1 cellular context compared by ENCODE assay signal in genomic region chr1:30718636-30719405, GRCh38.
A peak's percentile ranks its signal among the peaks of the same experiment; 100 is the strongest.
TF ChIP-seq lines count a peak whose summit lies in the region.

No MANE protein-coding gene starts in this region.

TF ChIP-seq in HepG2, 621 proteins besides CTCF, POLR2A, EP300 and RAD21 (continued from another document and continues in another):
- TF ChIP-seq, protein P1, sequence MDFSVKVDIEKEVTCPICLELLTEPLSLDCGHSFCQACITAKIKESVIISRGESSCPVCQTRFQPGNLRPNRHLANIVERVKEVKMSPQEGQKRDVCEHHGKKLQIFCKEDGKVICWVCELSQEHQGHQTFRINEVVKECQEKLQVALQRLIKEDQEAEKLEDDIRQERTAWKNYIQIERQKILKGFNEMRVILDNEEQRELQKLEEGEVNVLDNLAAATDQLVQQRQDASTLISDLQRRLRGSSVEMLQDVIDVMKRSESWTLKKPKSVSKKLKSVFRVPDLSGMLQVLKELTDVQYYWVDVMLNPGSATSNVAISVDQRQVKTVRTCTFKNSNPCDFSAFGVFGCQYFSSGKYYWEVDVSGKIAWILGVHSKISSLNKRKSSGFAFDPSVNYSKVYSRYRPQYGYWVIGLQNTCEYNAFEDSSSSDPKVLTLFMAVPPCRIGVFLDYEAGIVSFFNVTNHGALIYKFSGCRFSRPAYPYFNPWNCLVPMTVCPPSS (IDR thresholded peaks at IDR 0.05) = no peak
- no peak for TF ChIP-seq MBNL3 (CRISPR knock-in tag; conservative IDR thresholded peaks at IDR 0.05)
- peak; percentile 82 for TF ChIP-seq ZMAT3 (CRISPR knock-in tag; conservative IDR thresholded peaks at IDR 0.05)
- TF ChIP-seq SNAPC2 (CRISPR knock-in tag; IDR thresholded peaks at IDR 0.05) = no peak
- TF ChIP-seq, protein P2, sequence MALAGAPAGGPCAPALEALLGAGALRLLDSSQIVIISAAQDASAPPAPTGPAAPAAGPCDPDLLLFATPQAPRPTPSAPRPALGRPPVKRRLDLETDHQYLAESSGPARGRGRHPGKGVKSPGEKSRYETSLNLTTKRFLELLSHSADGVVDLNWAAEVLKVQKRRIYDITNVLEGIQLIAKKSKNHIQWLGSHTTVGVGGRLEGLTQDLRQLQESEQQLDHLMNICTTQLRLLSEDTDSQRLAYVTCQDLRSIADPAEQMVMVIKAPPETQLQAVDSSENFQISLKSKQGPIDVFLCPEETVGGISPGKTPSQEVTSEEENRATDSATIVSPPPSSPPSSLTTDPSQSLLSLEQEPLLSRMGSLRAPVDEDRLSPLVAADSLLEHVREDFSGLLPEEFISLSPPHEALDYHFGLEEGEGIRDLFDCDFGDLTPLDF (CRISPR knock-in tag; IDR thresholded peaks at IDR 0.05) = 0 out of 2 replicates have a peak, but pooled peaks have one; percentile 27
- TF ChIP-seq ZGPAT (CRISPR knock-in tag; IDR thresholded peaks at IDR 0.05) = peak; percentile 70
- TF ChIP-seq ZBTB49 (CRISPR knock-in tag; IDR thresholded peaks at IDR 0.05; ENCODE audit: borderline replicate concordance) = 0 out of 2 replicates have a peak, but pooled peaks have one; percentile 55
- peak; percentile 58; the same call in 1 of the 2 replicates for TF ChIP-seq SALL2 (CRISPR knock-in tag; IDR thresholded peaks at IDR 0.05)
- TF ChIP-seq PRMT3 (CRISPR knock-in tag; IDR thresholded peaks at IDR 0.05; ENCODE audit: borderline replicate concordance, low read depth) = 0 out of 2 replicates have a peak, but pooled peaks have one; percentile 66
- TF ChIP-seq KLF16 (CRISPR knock-in tag; IDR thresholded peaks at IDR 0.05) = no peak
- TF ChIP-seq NFKBIZ (CRISPR knock-in tag; IDR thresholded peaks at IDR 0.05) = peak; percentile 53; the same call in 1 of the 2 replicates
- peak; percentile 89; the same call in 1 of the 2 replicates for TF ChIP-seq REL (CRISPR knock-in tag; conservative IDR thresholded peaks at IDR 0.05)
- TF ChIP-seq, protein P3, sequence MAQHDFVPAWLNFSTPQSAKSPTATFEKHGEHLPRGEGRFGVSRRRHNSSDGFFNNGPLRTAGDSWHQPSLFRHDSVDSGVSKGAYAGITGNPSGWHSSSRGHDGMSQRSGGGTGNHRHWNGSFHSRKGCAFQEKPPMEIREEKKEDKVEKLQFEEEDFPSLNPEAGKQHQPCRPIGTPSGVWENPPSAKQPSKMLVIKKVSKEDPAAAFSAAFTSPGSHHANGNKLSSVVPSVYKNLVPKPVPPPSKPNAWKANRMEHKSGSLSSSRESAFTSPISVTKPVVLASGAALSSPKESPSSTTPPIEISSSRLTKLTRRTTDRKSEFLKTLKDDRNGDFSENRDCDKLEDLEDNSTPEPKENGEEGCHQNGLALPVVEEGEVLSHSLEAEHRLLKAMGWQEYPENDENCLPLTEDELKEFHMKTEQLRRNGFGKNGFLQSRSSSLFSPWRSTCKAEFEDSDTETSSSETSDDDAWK (CRISPR knock-in tag; IDR thresholded peaks at IDR 0.05) = no peak
- TF ChIP-seq HMGXB3 (CRISPR knock-in tag; IDR thresholded peaks at IDR 0.05; ENCODE audit: borderline replicate concordance) = peak; percentile 71; the same call in 1 of the 2 replicates
- no peak; the same call in 1 of the 2 replicates for TF ChIP-seq JUN (CRISPR knock-in tag; IDR thresholded peaks at IDR 0.05)
- TF ChIP-seq ZNF782 (CRISPR knock-in tag; IDR thresholded peaks at IDR 0.05; ENCODE audit: borderline replicate concordance) = peak; percentile 95
- no peak; the same call in 1 of the 2 replicates for TF ChIP-seq NR2F2 (IDR thresholded peaks at IDR 0.05; ENCODE audit: borderline replicate concordance, low read depth)
- TF ChIP-seq, protein P4, sequence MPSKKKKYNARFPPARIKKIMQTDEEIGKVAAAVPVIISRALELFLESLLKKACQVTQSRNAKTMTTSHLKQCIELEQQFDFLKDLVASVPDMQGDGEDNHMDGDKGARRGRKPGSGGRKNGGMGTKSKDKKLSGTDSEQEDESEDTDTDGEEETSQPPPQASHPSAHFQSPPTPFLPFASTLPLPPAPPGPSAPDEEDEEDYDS (CRISPR knock-in tag; IDR thresholded peaks at IDR 0.05) = no peak; the same call in 1 of the 2 replicates
- peak; percentile 51; the same call in 1 of the 2 replicates for TF ChIP-seq ZBTB14 (CRISPR knock-in tag; IDR thresholded peaks at IDR 0.05)
- TF ChIP-seq REPIN1 (CRISPR knock-in tag; IDR thresholded peaks at IDR 0.05; ENCODE audit: borderline replicate concordance, low read depth) = no peak
- TF ChIP-seq, protein P5, sequence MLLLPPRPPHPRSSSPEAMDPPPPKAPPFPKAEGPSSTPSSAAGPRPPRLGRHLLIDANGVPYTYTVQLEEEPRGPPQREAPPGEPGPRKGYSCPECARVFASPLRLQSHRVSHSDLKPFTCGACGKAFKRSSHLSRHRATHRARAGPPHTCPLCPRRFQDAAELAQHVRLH (CRISPR knock-in tag; IDR thresholded peaks at IDR 0.05; ENCODE audit: borderline replicate concordance, low read depth) = no peak
- TF ChIP-seq TBX2 (CRISPR knock-in tag; IDR thresholded peaks at IDR 0.05; ENCODE audit: borderline replicate concordance) = peak; percentile 71
- TF ChIP-seq FOSL2 (CRISPR knock-in tag; IDR thresholded peaks at IDR 0.05) = peak; percentile 48
- TF ChIP-seq ATRX (CRISPR knock-in tag; IDR thresholded peaks at IDR 0.05; ENCODE audit: borderline replicate concordance) = no peak
- no peak for TF ChIP-seq SIX1 (CRISPR knock-in tag; IDR thresholded peaks at IDR 0.05; ENCODE audit: borderline replicate concordance)
- TF ChIP-seq ZNF780A (CRISPR knock-in tag; IDR thresholded peaks at IDR 0.05) = no peak; the same call in 1 of the 2 replicates
- TF ChIP-seq SPEN (CRISPR knock-in tag; IDR thresholded peaks at IDR 0.05; ENCODE audit: low read depth) = peak; percentile 63
- TF ChIP-seq ZBTB42 (CRISPR knock-in tag; IDR thresholded peaks at IDR 0.05) = peak; percentile 63; the same call in 1 of the 2 replicates
- TF ChIP-seq, protein P6, sequence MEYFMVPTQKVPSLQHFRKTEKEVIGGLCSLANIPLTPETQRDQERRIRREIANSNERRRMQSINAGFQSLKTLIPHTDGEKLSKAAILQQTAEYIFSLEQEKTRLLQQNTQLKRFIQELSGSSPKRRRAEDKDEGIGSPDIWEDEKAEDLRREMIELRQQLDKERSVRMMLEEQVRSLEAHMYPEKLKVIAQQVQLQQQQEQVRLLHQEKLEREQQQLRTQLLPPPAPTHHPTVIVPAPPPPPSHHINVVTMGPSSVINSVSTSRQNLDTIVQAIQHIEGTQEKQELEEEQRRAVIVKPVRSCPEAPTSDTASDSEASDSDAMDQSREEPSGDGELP (IDR thresholded peaks at IDR 0.05; ENCODE audit: borderline replicate concordance, low read depth) = no peak
- no peak for TF ChIP-seq TCF12 (IDR thresholded peaks at IDR 0.05)
- no peak; the same call in 1 of the 2 replicates for TF ChIP-seq TCF12 (CRISPR knock-in tag; IDR thresholded peaks at IDR 0.05)
- TF ChIP-seq EHMT2 (IDR thresholded peaks at IDR 0.05; ENCODE audit: borderline replicate concordance, low read depth, low read length) = no peak
- 0 out of 2 replicates have a peak, but pooled peaks have one; percentile 57 for TF ChIP-seq ZBTB1 (CRISPR knock-in tag; IDR thresholded peaks at IDR 0.05; ENCODE audit: borderline replicate concordance)
- TF ChIP-seq FOSL1 (CRISPR knock-in tag; IDR thresholded peaks at IDR 0.05; ENCODE audit: borderline replicate concordance) = no peak
- TF ChIP-seq, protein P7, sequence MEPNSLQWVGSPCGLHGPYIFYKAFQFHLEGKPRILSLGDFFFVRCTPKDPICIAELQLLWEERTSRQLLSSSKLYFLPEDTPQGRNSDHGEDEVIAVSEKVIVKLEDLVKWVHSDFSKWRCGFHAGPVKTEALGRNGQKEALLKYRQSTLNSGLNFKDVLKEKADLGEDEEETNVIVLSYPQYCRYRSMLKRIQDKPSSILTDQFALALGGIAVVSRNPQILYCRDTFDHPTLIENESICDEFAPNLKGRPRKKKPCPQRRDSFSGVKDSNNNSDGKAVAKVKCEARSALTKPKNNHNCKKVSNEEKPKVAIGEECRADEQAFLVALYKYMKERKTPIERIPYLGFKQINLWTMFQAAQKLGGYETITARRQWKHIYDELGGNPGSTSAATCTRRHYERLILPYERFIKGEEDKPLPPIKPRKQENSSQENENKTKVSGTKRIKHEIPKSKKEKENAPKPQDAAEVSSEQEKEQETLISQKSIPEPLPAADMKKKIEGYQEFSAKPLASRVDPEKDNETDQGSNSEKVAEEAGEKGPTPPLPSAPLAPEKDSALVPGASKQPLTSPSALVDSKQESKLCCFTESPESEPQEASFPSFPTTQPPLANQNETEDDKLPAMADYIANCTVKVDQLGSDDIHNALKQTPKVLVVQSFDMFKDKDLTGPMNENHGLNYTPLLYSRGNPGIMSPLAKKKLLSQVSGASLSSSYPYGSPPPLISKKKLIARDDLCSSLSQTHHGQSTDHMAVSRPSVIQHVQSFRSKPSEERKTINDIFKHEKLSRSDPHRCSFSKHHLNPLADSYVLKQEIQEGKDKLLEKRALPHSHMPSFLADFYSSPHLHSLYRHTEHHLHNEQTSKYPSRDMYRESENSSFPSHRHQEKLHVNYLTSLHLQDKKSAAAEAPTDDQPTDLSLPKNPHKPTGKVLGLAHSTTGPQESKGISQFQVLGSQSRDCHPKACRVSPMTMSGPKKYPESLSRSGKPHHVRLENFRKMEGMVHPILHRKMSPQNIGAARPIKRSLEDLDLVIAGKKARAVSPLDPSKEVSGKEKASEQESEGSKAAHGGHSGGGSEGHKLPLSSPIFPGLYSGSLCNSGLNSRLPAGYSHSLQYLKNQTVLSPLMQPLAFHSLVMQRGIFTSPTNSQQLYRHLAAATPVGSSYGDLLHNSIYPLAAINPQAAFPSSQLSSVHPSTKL (CRISPR knock-in tag; IDR thresholded peaks at IDR 0.05) = peak; percentile 16; the same call in 1 of the 2 replicates
- TF ChIP-seq ZNF781 (CRISPR knock-in tag; IDR thresholded peaks at IDR 0.05; ENCODE audit: borderline replicate concordance, not compliant biosample characterization) = peak; percentile 69
- 0 out of 2 replicates have a peak, but pooled peaks have one; percentile 43 for TF ChIP-seq GFI1 (CRISPR knock-in tag; IDR thresholded peaks at IDR 0.05; ENCODE audit: borderline replicate concordance)
- TF ChIP-seq, protein P8, sequence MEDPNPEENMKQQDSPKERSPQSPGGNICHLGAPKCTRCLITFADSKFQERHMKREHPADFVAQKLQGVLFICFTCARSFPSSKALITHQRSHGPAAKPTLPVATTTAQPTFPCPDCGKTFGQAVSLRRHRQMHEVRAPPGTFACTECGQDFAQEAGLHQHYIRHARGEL (CRISPR knock-in tag; IDR thresholded peaks at IDR 0.05) = 0 out of 2 replicates have a peak, but pooled peaks have one; percentile 82
